In genomic region chr2:12493031-12493513, GRCh38 we compare ENCODE assay signal across 9 cellular contexts.
DNase-seq lines count a peak whose midpoint lies in the region; ATAC-seq and TF ChIP-seq lines count a peak whose summit lies in the region.
"Had no signal": no experiment of that assay in that cellular context is flagged by ENCODE, and none has a peak within 500 bp of the region (broad histone marks: within the 10 kb centered on the region; RNA-seq: fewer than 3 reads in every experiment).

No MANE protein-coding gene starts in this region.

- BruUV-seq in IMR-90 (replicated peaks; lab: Mats Ljungman, UMichigan) = no TSS peak

- no peaks in the 10 kb centered on the region for H3K79me1 ChIP-seq in IMR-90 (ENCODE audit: low read depth in 1 of 2, low read length in 2 of 2)

- no peak overlapping the region for H3K4me3 ChIP-seq in IMR-90 (ENCODE audit: insufficient read depth, low read depth, low read length)
- H3K4me3 ChIP-seq: pancreas had no signal

- peak overlapping the region; percentile 6 for H2AK9ac ChIP-seq in IMR-90 (replicated peaks; ENCODE audit: low read depth, low read length, poor library complexity)

- TF ChIP-seq CTCF in IMR-90 (conservative IDR thresholded peaks at IDR 0.05; ENCODE audit: low read depth, low read length) = no peak

- H3K9me3 ChIP-seq in IMR-90 (ENCODE audit: control insufficient read depth, insufficient read depth, low read length) = no peaks in the 10 kb centered on the region
- H3K9me3 ChIP-seq: pancreas had no signal

- H3K36me3 Mint-ChIP-seq in activated CD4-positive, alpha-beta T cell treated with anti-CD3 and anti-CD28 coated beads, Interleukin-2, amount 10 ng/mL, durations not matched to agents 7 days and 5 days (ENCODE audit: low read depth) = peaks cover 38% of the 10 kb centered on the region

- H2AK5ac ChIP-seq in IMR-90 (ENCODE audit: low read depth, low read length) = peak overlapping the region; percentile 11; the same call in 1 of the 2 replicates

- peak; percentile 95 for ATAC-seq in IMR-90 (ENCODE audit: low read depth)
- ATAC-seq in GM21381 (IDR thresholded peaks at IDR 0.05; ENCODE audit: unreplicated experiment) = no peak
- ATAC-seq in HG03442 (IDR thresholded peaks at IDR 0.05; ENCODE audit: unreplicated experiment) = no peak
- ATAC-seq in HG02938 (IDR thresholded peaks at IDR 0.05; ENCODE audit: unreplicated experiment) = no peak
- no peak for ATAC-seq in GM18498 (IDR thresholded peaks at IDR 0.05; ENCODE audit: unreplicated experiment)

- peak overlapping the region; percentile 14; the same call in 1 of the 2 replicates for H3K18ac ChIP-seq in IMR-90 (ENCODE audit: low read depth, low read length)

- in situ Hi-C loops in IMR-90 (cut with MboI; ENCODE audit: low sequenced_read_pairs) = no loop called here

- no peak overlapping the region; the same call in 1 of the 2 replicates for H3K4me2 ChIP-seq in IMR-90 (ENCODE audit: low read depth, low read length)

- H3K9ac ChIP-seq in IMR-90 (ENCODE audit: low read depth, low read length) = no peak overlapping the region

- POLR2A ChIA-PET in IMR-90 (lab: Charles Lee; ENCODE audit: unreplicated experiment) = no interaction called here
- POLR2A ChIA-PET in activated CD4-positive, alpha-beta T cell treated with anti-CD3 and anti-CD28 coated beads, Interleukin-2, amount 10 ng/mL, durations not matched to agents 7 days and 5 days (lab: Charles Lee) = no interaction called here

- H2BK120ac ChIP-seq in IMR-90 (ENCODE audit: low read depth, low read length) = peak overlapping the region; percentile 53

- peak overlapping the region; percentile 87 for H3K27ac Mint-ChIP-seq in activated CD4-positive, alpha-beta T cell treated with anti-CD3 and anti-CD28 coated beads, Interleukin-2, amount 10 ng/mL, durations not matched to agents 7 days and 5 days

- peak overlapping the region; percentile 54; the same call in 1 of the 2 replicates for H2BK20ac ChIP-seq in IMR-90 (ENCODE audit: low read depth, low read length)

- TF ChIP-seq POLR2A in IMR-90 (IDR thresholded peaks at IDR 0.05; ENCODE audit: low read depth, low read length) = no peak

- intact Hi-C loops in IMR-90 (cut with micrococcal nuclease) = no loop called here

- no peak for TF ChIP-seq RAD21 in IMR-90 (IDR thresholded peaks at IDR 0.05; ENCODE audit: low read length)

- peaks cover 67% of the 10 kb centered on the region for H3K4me1 Mint-ChIP-seq in activated CD4-positive, alpha-beta T cell treated with anti-CD3 and anti-CD28 coated beads, Interleukin-2, amount 10 ng/mL, durations not matched to agents 7 days and 5 days

- no CpG with 5 or more reads among the region's 9 CpGs for WGBS in IMR-90 (ENCODE audit: extremely low coverage in 2 of 2, insufficient read length in 1 of 2), 2 experiments

- no peaks in the 10 kb centered on the region for H3K27me3 ChIP-seq in IMR-90 (ENCODE audit: control insufficient read depth, insufficient read depth, low read length)
- H3K27me3 ChIP-seq: pancreas had no signal

- H3K27ac ChIP-seq in IMR-90 (ENCODE audit: insufficient read depth, low read length) = peak overlapping the region; percentile 14
- H3K27ac ChIP-seq: pancreas had no signal

- H3K4me3 Mint-ChIP-seq in activated CD4-positive, alpha-beta T cell treated with anti-CD3 and anti-CD28 coated beads, Interleukin-2, amount 10 ng/mL, durations not matched to agents 7 days and 5 days = no peak overlapping the region

- H3K9me1 ChIP-seq in IMR-90 (ENCODE audit: insufficient read depth, low read length) = peaks cover 3% of the 10 kb centered on the region; the same call in 1 of the 2 replicates

- peak overlapping the region; percentile 47 for H3K14ac ChIP-seq in IMR-90 (replicated peaks; ENCODE audit: low read depth, low read length)

- dilution Hi-C loops in IMR-90 (cut with HindIII; ENCODE audit: low sequenced_read_pairs, unreplicated experiment) = no loop called here

- peak overlapping the region; percentile 3; the same call in 1 of the 2 replicates for H4K5ac ChIP-seq in IMR-90 (ENCODE audit: low read depth, low read length)

- peak overlapping the region; percentile 53 for H2BK5ac ChIP-seq in IMR-90 (ENCODE audit: low read depth, low read length, poor library complexity, severe bottlenecking)

- no peak overlapping the region for H3K23ac ChIP-seq in IMR-90 (ENCODE audit: low read depth, low read length)

- peak overlapping the region; percentile 5; the same call in 1 of the 3 replicates for H2BK15ac ChIP-seq in IMR-90 (ENCODE audit: low read depth, low read length)

- H4K8ac ChIP-seq in IMR-90 (ENCODE audit: low read depth in 2 of 2, low read length in 2 of 2) = peak overlapping the region in 1 of 2 experiments; percentile 48; a peak in 1 of 4 replicates

- no peaks in the 10 kb centered on the region for H3K36me3 ChIP-seq in IMR-90 (ENCODE audit: control insufficient read depth, insufficient read depth, low read length)
- H3K36me3 ChIP-seq: pancreas had no signal

- H4K20me1 ChIP-seq in IMR-90 (ENCODE audit: insufficient read depth, low read length) = no peaks in the 10 kb centered on the region

- peak; percentile 93 for DNase-seq in IMR-90
- no peak for DNase-seq in activated CD4-positive, alpha-beta T cell treated with anti-CD3 and anti-CD28 coated beads, Interleukin-2, amount 10 ng/mL, durations not matched to agents 7 days and 5 days
- peak; percentile 12 for DNase-seq in fibroblast of the conjunctiva (ENCODE audit: low read depth)
- DNase-seq in stimulated activated CD4-positive, alpha-beta T cell treated with anti-CD3 and anti-CD28 coated beads, Interleukin-2, amount 100 ng/mL, for 4 hours (ENCODE audit: low read depth) = peak; percentile 33

- no peaks in the 10 kb centered on the region for H3K4me1 ChIP-seq in IMR-90 (ENCODE audit: control insufficient read depth, insufficient read depth, low read length)
- H3K4me1 ChIP-seq: pancreas had no signal

- H3K27me3 Mint-ChIP-seq in activated CD4-positive, alpha-beta T cell treated with anti-CD3 and anti-CD28 coated beads, Interleukin-2, amount 10 ng/mL, durations not matched to agents 7 days and 5 days = no peaks in the 10 kb centered on the region

- H3K4ac ChIP-seq in IMR-90 (ENCODE audit: low read depth, low read length) = peak overlapping the region; percentile 17; the same call in 1 of the 2 replicates

- CTCF ChIA-PET in IMR-90 (lab: Yijun Ruan, JAX) = no interaction called here
- CTCF ChIA-PET in activated CD4-positive, alpha-beta T cell treated with anti-CD3 and anti-CD28 coated beads, Interleukin-2, amount 10 ng/mL, durations not matched to agents 7 days and 5 days (lab: Charles Lee) = interaction anchor here (0.8 to 1.7 kb wide), 2 partner anchors 11 to 294 kb away, joined by 4 to 8 read pairs; no protein-coding TSS in a partner anchor

- H2AFZ ChIP-seq in IMR-90 (replicated peaks; ENCODE audit: low read length, poor library complexity) = peak overlapping the region; percentile 86

- H4K91ac ChIP-seq in IMR-90 (ENCODE audit: insufficient read depth, low read depth, low read length) = no peak overlapping the region

- H3K9me3 Mint-ChIP-seq in activated CD4-positive, alpha-beta T cell treated with anti-CD3 and anti-CD28 coated beads, Interleukin-2, amount 10 ng/mL, durations not matched to agents 7 days and 5 days = peaks cover 35% of the 10 kb centered on the region

- H3K56ac ChIP-seq in IMR-90 (ENCODE audit: extremely low read depth, insufficient read depth, low read length) = no peak overlapping the region

TF ChIP-seq in IMR-90, 13 proteins besides CTCF, POLR2A, EP300 and RAD21:
- no peak for TF ChIP-seq MXI1 (IDR thresholded peaks at IDR 0.05; ENCODE audit: borderline replicate concordance, low read depth, low read length)
- TF ChIP-seq BHLHE40 (IDR thresholded peaks at IDR 0.05; ENCODE audit: low read depth, low read length) = no peak
- TF ChIP-seq CHD1 (IDR thresholded peaks at IDR 0.05; ENCODE audit: low read depth, low read length) = no peak
- TF ChIP-seq ELK1 (IDR thresholded peaks at IDR 0.05; ENCODE audit: borderline replicate concordance, low read depth, low read length) = no peak
- TF ChIP-seq FOS (IDR thresholded peaks at IDR 0.05; ENCODE audit: low read depth, low read length) = 0 out of 2 replicates have a peak, but pooled peaks have one; percentile 4
- TF ChIP-seq SMC3 (IDR thresholded peaks at IDR 0.05; ENCODE audit: low read depth, low read length) = peak; percentile 13; the same call in 1 of the 2 replicates
- no peak for TF ChIP-seq RFX5 (IDR thresholded peaks at IDR 0.05; ENCODE audit: low read depth, low read length)
- no peak for TF ChIP-seq RCOR1 (IDR thresholded peaks at IDR 0.05; ENCODE audit: insufficient replicate concordance, low read length)
- no peak for TF ChIP-seq MAFK (IDR thresholded peaks at IDR 0.05; ENCODE audit: low read depth, low read length)
- TF ChIP-seq MAZ (IDR thresholded peaks at IDR 0.05; ENCODE audit: borderline replicate concordance, low read depth, low read length) = no peak; the same call in 1 of the 2 replicates
- peak; percentile 74 for TF ChIP-seq CEBPB (IDR thresholded peaks at IDR 0.05; ENCODE audit: low read depth, low read length)
- TF ChIP-seq USF2 (IDR thresholded peaks at IDR 0.05; ENCODE audit: low read depth, low read length) = no peak
- no peak for TF ChIP-seq NFE2L2 (IDR thresholded peaks at IDR 0.05; ENCODE audit: low read depth, low read length)
